In genomic region chr2:109352898-109353689, GRCh38 we compare ENCODE assay signal across 27 cellular contexts.
DNase-seq lines count a peak whose midpoint lies in the region; ATAC-seq, FAIRE-seq and TF ChIP-seq lines count a peak whose summit lies in the region.
"Had no signal": no experiment of that assay in that cellular context is flagged by ENCODE, and none has a peak within 500 bp of the region (broad histone marks: within the 10 kb centered on the region; RNA-seq: fewer than 3 reads in every experiment).

No MANE protein-coding gene starts in this region.

- FAIRE-seq in A549 (lab: Jason Lieb, UNC) (no peak), H54 (lab: Jason Lieb, UNC) (no peak)
- FAIRE-seq: astrocyte had no signal

- no peak overlapping the region for H4K5ac ChIP-seq in IMR-90 (ENCODE audit: low read depth, low read length)

- peaks cover 22% of the 10 kb centered on the region for H3K36me3 Mint-ChIP-seq in osteocyte (ENCODE audit: unreplicated experiment)
- no peaks in the 10 kb centered on the region for H3K36me3 Mint-ChIP-seq in Caco-2 (ENCODE audit: insufficient read depth, unreplicated experiment)
- H3K36me3 Mint-ChIP-seq: immature natural killer cell had no signal

- DNase-seq in A549 (ENCODE audit: low read depth in 1 of 2, low spot score in 1 of 2): no peak
- no peak for DNase-seq in IMR-90
- DNase-seq in coronary artery (ENCODE audit: low spot score): peak; percentile 56
- peak; percentile 83 for DNase-seq in osteocyte (ENCODE audit: extremely low spot score, unreplicated experiment)
- DNase-seq in activated CD4-positive, alpha-beta T cell treated with anti-CD3 and anti-CD28 coated beads for 1 hour: no peak
- DNase-seq in H54 (ENCODE audit: insufficient read length, low spot score): no peak
- DNase-seq in Caco-2: no peak
- no peak for DNase-seq in BE2C
- DNase-seq: ACHN; hippocampal formation; immature natural killer cell; Kasumi-1; mesendoderm; NCI-H1436; NCI-H446 treated with DMSO at 0.1 percent for 48 hours; NK-92 treated with Interleukin-12 subunit alpha and Interleukin-12 subunit beta, amount 100 ng/mL, for 24 hours; PC-3; Right ventricle myocardium superior; stimulated activated CD4-positive, alpha-beta T cell treated with anti-CD3 and anti-CD28 coated beads, Interleukin-4, amount 100 ng/mL, for 4 hours; stimulated activated naive CD4-positive, alpha-beta T cell; T-helper 9 cell had no signal

- H2BK15ac ChIP-seq in IMR-90 (ENCODE audit: low read depth, low read length): no peak overlapping the region

- no peak for TF ChIP-seq EP300 in A549 (IDR thresholded peaks at IDR 0.05)

- TF ChIP-seq POLR2A in A549 (IDR thresholded peaks at IDR 0.05; ENCODE audit: low read length) (no peak), IMR-90 (IDR thresholded peaks at IDR 0.05; ENCODE audit: low read depth, low read length) (no peak), H54 (IDR thresholded peaks at IDR 0.05; ENCODE audit: low read depth, low read length) (no peak)

- H3K27ac Mint-ChIP-seq in osteocyte (ENCODE audit: unreplicated experiment) (peak overlapping the region; percentile 52), Caco-2 (ENCODE audit: unreplicated experiment) (no peak overlapping the region)
- H3K27ac Mint-ChIP-seq: activated naive CD8-positive, alpha-beta T cell; activated T-helper 2 cell treated with anti-CD3 and anti-CD28 coated beads, Interferon-gamma antibody, Interleukin-2, Interleukin-4, amounts not matched to agents 10 μg/mL and 5 μg/mL and 100 μg/mL, durations not matched to agents 14 hours and 24 hours and 36 hours; immature natural killer cell had no signal

- intact Hi-C loops in IMR-90 (cut with micrococcal nuclease): no loop called here
- intact Hi-C loops in Caco-2 (cut with micrococcal nuclease; ENCODE audit: unreplicated experiment): no loop called here

- POLR2A ChIA-PET in A549 (lab: Yijun Ruan, JAX): no interaction called here
- POLR2A ChIA-PET in IMR-90 (lab: Charles Lee; ENCODE audit: unreplicated experiment): no interaction called here
- POLR2A ChIA-PET in Caco-2 (lab: Charles Lee): no interaction called here

- H3K27me3 Mint-ChIP-seq in osteocyte (ENCODE audit: unreplicated experiment) (no peaks in the 10 kb centered on the region), Caco-2 (ENCODE audit: insufficient read depth, unreplicated experiment) (peaks cover 5% of the 10 kb centered on the region)
- H3K27me3 Mint-ChIP-seq: activated naive CD8-positive, alpha-beta T cell had no signal

- H3K27me3 ChIP-seq in IMR-90 (ENCODE audit: control insufficient read depth, insufficient read depth, low read length) (no peaks in the 10 kb centered on the region), Caco-2 (replicated peaks; ENCODE audit: control insufficient read depth, insufficient read depth, low read length) (no peaks in the 10 kb centered on the region; the same call in 1 of the 2 replicates), BE2C (no peaks in the 10 kb centered on the region)

- no peaks in the 10 kb centered on the region; the same call in 1 of the 3 replicates for H3K9me3 ChIP-seq in A549
- no peaks in the 10 kb centered on the region for H3K9me3 ChIP-seq in IMR-90 (ENCODE audit: control insufficient read depth, insufficient read depth, low read length)
- H3K9me3 ChIP-seq in Caco-2: 0 out of 2 replicates have a peak, but pooled peaks cover 2% of the 10 kb centered on the region
- H3K9me3 ChIP-seq in BE2C: no peaks in the 10 kb centered on the region
- H3K9me3 ChIP-seq: prostate gland, thoracic aorta had no signal

- peaks cover 36 to 90% of the 10 kb centered on the region in 2 experiments for H3K79me1 ChIP-seq in IMR-90 (ENCODE audit: low read depth in 1 of 2, low read length in 2 of 2)

- TF ChIP-seq CTCF in A549 (IDR thresholded peaks at IDR 0.05) (no peak), IMR-90 (conservative IDR thresholded peaks at IDR 0.05; ENCODE audit: low read depth, low read length) (no peak), coronary artery (IDR thresholded peaks at IDR 0.05) (no peak), osteocyte (IDR thresholded peaks at IDR 0.05) (no peak), Caco-2 (IDR thresholded peaks at IDR 0.05; ENCODE audit: insufficient read depth in 1 of 2, low read depth in 1 of 2, low read length in 1 of 2, severe bottlenecking in 1 of 2, unreplicated experiment in 1 of 2) (no peak), BE2C (IDR thresholded peaks at IDR 0.05; ENCODE audit: low read depth, low read length) (no peak)

- H3K9me3 Mint-ChIP-seq in osteocyte (ENCODE audit: unreplicated experiment): no peaks in the 10 kb centered on the region
- H3K9me3 Mint-ChIP-seq in Caco-2 (ENCODE audit: unreplicated experiment): no peaks in the 10 kb centered on the region
- H3K9me3 Mint-ChIP-seq: activated T-helper 2 cell treated with anti-CD3 and anti-CD28 coated beads, Interferon-gamma antibody, Interleukin-2, Interleukin-4, amounts not matched to agents 10 μg/mL and 5 μg/mL and 100 μg/mL, durations not matched to agents 14 hours and 24 hours and 36 hours had no signal

- H2AK5ac ChIP-seq in IMR-90 (ENCODE audit: low read depth, low read length): no peak overlapping the region

- 37% methylated on average over 11 of the region's 14 CpGs for WGBS in A549 (ENCODE audit: missing lambda C conversion rate)
- WGBS in IMR-90 (ENCODE audit: extremely low coverage in 2 of 2, insufficient read length in 1 of 2), 2 experiments: 100% methylated on average over 3 of the region's 14 CpGs; no CpG with 5 or more reads in 1 of the 2 experiments

- H3K23ac ChIP-seq in IMR-90 (ENCODE audit: low read depth, low read length): no peak overlapping the region

- H2BK20ac ChIP-seq in IMR-90 (ENCODE audit: low read depth, low read length): no peak overlapping the region

- H3K4me1 Mint-ChIP-seq in osteocyte (ENCODE audit: unreplicated experiment) (peaks cover 59% of the 10 kb centered on the region), Caco-2 (ENCODE audit: low read depth, unreplicated experiment) (no peaks in the 10 kb centered on the region)

- H3K27ac ChIP-seq in A549 (no peak overlapping the region), IMR-90 (ENCODE audit: insufficient read depth, low read length) (no peak overlapping the region), coronary artery (no peak overlapping the region)
- H3K27ac ChIP-seq: prostate gland, thoracic aorta had no signal

- in situ Hi-C loops in IMR-90 (cut with MboI; ENCODE audit: low sequenced_read_pairs): no loop called here

- H2BK5ac ChIP-seq in IMR-90 (ENCODE audit: low read depth, low read length, poor library complexity, severe bottlenecking): no peak overlapping the region

- dilution Hi-C loops in IMR-90 (cut with HindIII; ENCODE audit: low sequenced_read_pairs, unreplicated experiment): no loop called here

- ATAC-seq in A549 (no peak), IMR-90 (ENCODE audit: low read depth) (no peak)
- ATAC-seq: left lobe of liver, PC-3 had no signal

- CTCF ChIA-PET in A549 (lab: Yijun Ruan, JAX): no interaction called here
- CTCF ChIA-PET in IMR-90 (lab: Yijun Ruan, JAX): no interaction called here
- CTCF ChIA-PET in Caco-2 (lab: Charles Lee): no interaction called here

- peaks cover 7% of the 10 kb centered on the region; the same call in 1 of the 2 replicates for H3K36me3 ChIP-seq in IMR-90 (ENCODE audit: control insufficient read depth, insufficient read depth, low read length)
- no peaks in the 10 kb centered on the region for H3K36me3 ChIP-seq in Caco-2 (ENCODE audit: control insufficient read depth, insufficient read depth, low read length)
- H3K36me3 ChIP-seq in BE2C: no peaks in the 10 kb centered on the region
- H3K36me3 ChIP-seq: prostate gland, thoracic aorta had no signal

- BruUV-seq in IMR-90 (replicated peaks; lab: Mats Ljungman, UMichigan) (no TSS peak), Caco-2 (replicated peaks; lab: Mats Ljungman, UMichigan) (no TSS peak)

- no peak overlapping the region for H3K56ac ChIP-seq in IMR-90 (ENCODE audit: extremely low read depth, insufficient read depth, low read length)

- peaks cover 15% of the 10 kb centered on the region for H3K9me1 ChIP-seq in IMR-90 (ENCODE audit: insufficient read depth, low read length)

- H2AFZ ChIP-seq in IMR-90 (replicated peaks; ENCODE audit: low read length, poor library complexity): no peak overlapping the region

- no peak overlapping the region for H3K4ac ChIP-seq in IMR-90 (ENCODE audit: low read depth, low read length)

- H3K18ac ChIP-seq in IMR-90 (ENCODE audit: low read depth, low read length): no peak overlapping the region

- peak overlapping the region; percentile 39 for H2AK9ac ChIP-seq in IMR-90 (replicated peaks; ENCODE audit: low read depth, low read length, poor library complexity)

- H4K91ac ChIP-seq in IMR-90 (ENCODE audit: insufficient read depth, low read depth, low read length): no peak overlapping the region

- no peak overlapping the region for H3K14ac ChIP-seq in IMR-90 (replicated peaks; ENCODE audit: low read depth, low read length)

- no peak overlapping the region for H4K8ac ChIP-seq in IMR-90 (ENCODE audit: low read depth in 2 of 2, low read length in 2 of 2)

- no peak overlapping the region for H3K9ac ChIP-seq in IMR-90 (ENCODE audit: low read depth, low read length)

- H3K4me1 ChIP-seq in A549 (no peaks in the 10 kb centered on the region), IMR-90 (ENCODE audit: control insufficient read depth, insufficient read depth, low read length) (peaks cover 25% of the 10 kb centered on the region), Caco-2 (no peaks in the 10 kb centered on the region), BE2C (no peaks in the 10 kb centered on the region)

- H3K4me3 ChIP-seq in A549 (no peak overlapping the region), IMR-90 (ENCODE audit: insufficient read depth, low read depth, low read length) (no peak overlapping the region), coronary artery (no peak overlapping the region), Caco-2 (ENCODE audit: low read depth, low read length) (no peak overlapping the region), BE2C (ENCODE audit: low read depth, low read length) (no peak overlapping the region)
- H3K4me3 ChIP-seq: prostate gland, thoracic aorta had no signal

- H4K20me1 ChIP-seq in IMR-90 (ENCODE audit: insufficient read depth, low read length): peaks cover 46% of the 10 kb centered on the region

- H3K4me2 ChIP-seq in A549 (no peak overlapping the region), IMR-90 (ENCODE audit: low read depth, low read length) (no peak overlapping the region)

- H3K4me3 Mint-ChIP-seq in osteocyte (ENCODE audit: unreplicated experiment) (no peak overlapping the region), Caco-2 (ENCODE audit: unreplicated experiment) (no peak overlapping the region)
- H3K4me3 Mint-ChIP-seq: activated naive CD8-positive, alpha-beta T cell; immature natural killer cell had no signal

- no peak for TF ChIP-seq RAD21 in A549 (conservative IDR thresholded peaks at IDR 0.05 in 1 of 2, IDR thresholded peaks at IDR 0.05 in 1 of 2)
- no peak for TF ChIP-seq RAD21 in IMR-90 (IDR thresholded peaks at IDR 0.05; ENCODE audit: low read length)

- H2BK120ac ChIP-seq in IMR-90 (ENCODE audit: low read depth, low read length): no peak overlapping the region

TF ChIP-seq in A549, 52 proteins besides CTCF, POLR2A, EP300 and RAD21 (continues in another document):
- TF ChIP-seq TFCP2L1 (CRISPR knock-in tag; IDR thresholded peaks at IDR 0.05): no peak

TF ChIP-seq in IMR-90, 13 proteins besides CTCF, POLR2A, EP300 and RAD21 (continues in another document):
- TF ChIP-seq RFX5 (IDR thresholded peaks at IDR 0.05; ENCODE audit: low read depth, low read length) (no peak), MAFK (IDR thresholded peaks at IDR 0.05; ENCODE audit: low read depth, low read length) (no peak)

Comparison
In these comparisons a context has a peak if more than half of its experiments do, and no peak if none do; other contexts are left out.
1. DNase-seq: peak in coronary artery (single experiment) and osteocyte (single experiment); none in A549 (0 of 2), IMR-90 (single experiment), activated CD4-positive, alpha-beta T cell treated with anti-CD3 and anti-CD28 coated beads for 1 hour (single experiment), H54 (single experiment), Caco-2 (0 of 2) and BE2C (single experiment).